26 cellular contexts compared by ENCODE assay signal in genomic region chr6:28005975-28006374, GRCh38. TPM values are rescaled to one million over a fixed set of nuclear protein-coding genes. Genes with fewer than 3 reads are reported as not detected.
"Had no signal": no experiment of that assay in that cellular context is flagged by ENCODE, and none has a peak within 500 bp of the region (broad histone marks: within the 10 kb centered on the region; RNA-seq: fewer than 3 reads in every experiment).

No MANE protein-coding gene starts in this region.

- H3K9me3 Mint-ChIP-seq: activated naive CD4-positive, alpha-beta T cell treated with anti-CD3 and anti-CD28 coated beads, Interleukin-2, amount 50 U/mL, for 24 hours; activated naive CD8-positive, alpha-beta T cell treated with anti-CD3 and anti-CD28 coated beads, Interleukin-2, amount 50 U/mL, for 24 hours; activated T-cell treated with anti-CD3 and anti-CD28 coated beads, Interleukin-2, amount 50 U/mL, for 24 hours; activated T-helper 1 cell treated with anti-CD3 and anti-CD28 coated beads, Interleukin-12 subunit alpha, Interleukin-12 subunit beta, Interleukin-2, Interleukin-4 antibody, amounts not matched to agents 30 ng/mL and 10 ng/mL and 1 ng/mL, durations not matched to agents 14 hours and 24 hours and 36 hours had no signal

- H3K27ac Mint-ChIP-seq: activated CD4-positive, alpha-beta T cell treated with anti-CD3 and anti-CD28 coated beads, Interleukin-2, amount 10 ng/mL, durations not matched to agents 24 days and 14 days; activated CD8-positive, alpha-beta memory T cell treated with anti-CD3 and anti-CD28 coated beads, Interleukin-2, amount 10 ng/mL, durations not matched to agents 7 days and 5 days; activated naive CD4-positive, alpha-beta T cell treated with anti-CD3 and anti-CD28 coated beads, Interleukin-2, amount 50 U/mL, for 24 hours; activated naive CD8-positive, alpha-beta T cell treated with anti-CD3 and anti-CD28 coated beads, Interleukin-2, amount 50 U/mL, for 24 hours; activated T-cell treated with anti-CD3 and anti-CD28 coated beads, Interleukin-2, amount 50 U/mL, for 24 hours; activated T-helper 1 cell treated with anti-CD3 and anti-CD28 coated beads, Interleukin-12 subunit alpha, Interleukin-12 subunit beta, Interleukin-2, Interleukin-4 antibody, amounts not matched to agents 30 ng/mL and 10 ng/mL and 1 ng/mL, durations not matched to agents 14 hours and 24 hours and 36 hours; T-helper 1 cell treated with Interleukin-12 subunit alpha and Interleukin-12 subunit beta and Interleukin-4 antibody, amounts not matched to agents 30 μg/mL and 1 μg/mL, for 36 hours had no signal

- H3K27me3 ChIP-seq: ascending aorta had no signal

- DNase-seq: activated CD4-positive, alpha-beta T cell treated with anti-CD3 and anti-CD28 coated beads, Interleukin-2, amount 10 ng/mL, durations not matched to agents 24 days and 14 days; activated CD4-positive, alpha-beta T cell treated with anti-CD3 and anti-CD28 coated beads, Interleukin-2, amount 50 U/mL, for 48 hours; activated CD4-positive, CD25-positive, alpha-beta regulatory T cell treated with anti-CD3 and anti-CD28 coated beads, Interleukin-2, amount 50 U/mL, for 72 hours; activated CD8-positive, alpha-beta memory T cell treated with anti-CD3 and anti-CD28 coated beads, Interleukin-2, amount 10 ng/mL, durations not matched to agents 7 days and 5 days; activated effector memory CD4-positive, alpha-beta T cell treated with Interleukin-2 at 50 U/mL for 16 hours; activated naive CD4-positive, alpha-beta T cell; activated naive CD8-positive, alpha-beta T cell treated with anti-CD3 and anti-CD28 coated beads, Interleukin-2, amount 50 U/mL, for 24 hours; activated T-cell treated with anti-CD3 and anti-CD28 coated beads, Interleukin-2, amount 50 U/mL, for 24 hours; amniotic stem cell; body of pancreas; Karpas-422; NCI-H1048; NCI-H146; NCI-H187 treated with DMSO at 0.1 percent for 48 hours; NCI-H2081 treated with DMSO at 0.1 percent for 48 hours; NCI-H446; NCI-H524; PC-9; SHP77 treated with DMSO at 0.1 percent for 48 hours had no signal

- H3K4me3 ChIP-seq: ascending aorta, body of pancreas, K562, PC-9 had no signal

- H3K36me3 ChIP-seq: ascending aorta had no signal

- H3K4me1 ChIP-seq: ascending aorta, body of pancreas had no signal

- H3K36me3 Mint-ChIP-seq: activated CD8-positive, alpha-beta memory T cell treated with anti-CD3 and anti-CD28 coated beads, Interleukin-2, amount 10 ng/mL, durations not matched to agents 7 days and 5 days; activated naive CD4-positive, alpha-beta T cell treated with anti-CD3 and anti-CD28 coated beads, Interleukin-2, amount 50 U/mL, for 24 hours had no signal

- H3K4me1 Mint-ChIP-seq: activated CD4-positive, alpha-beta T cell treated with anti-CD3 and anti-CD28 coated beads, Interleukin-2, amount 10 ng/mL, durations not matched to agents 24 days and 14 days; activated CD8-positive, alpha-beta memory T cell treated with anti-CD3 and anti-CD28 coated beads, Interleukin-2, amount 10 ng/mL, durations not matched to agents 7 days and 5 days; activated naive CD8-positive, alpha-beta T cell treated with anti-CD3 and anti-CD28 coated beads, Interleukin-2, amount 50 U/mL, for 24 hours had no signal

- H3K4me3 Mint-ChIP-seq: activated CD4-positive, alpha-beta T cell treated with anti-CD3 and anti-CD28 coated beads, Interleukin-2, amount 10 ng/mL, durations not matched to agents 24 days and 14 days; activated CD8-positive, alpha-beta memory T cell treated with anti-CD3 and anti-CD28 coated beads, Interleukin-2, amount 10 ng/mL, durations not matched to agents 7 days and 5 days; activated naive CD4-positive, alpha-beta T cell treated with anti-CD3 and anti-CD28 coated beads, Interleukin-2, amount 50 U/mL, for 24 hours; activated naive CD8-positive, alpha-beta T cell treated with anti-CD3 and anti-CD28 coated beads, Interleukin-2, amount 50 U/mL, for 24 hours; activated T-cell treated with anti-CD3 and anti-CD28 coated beads, Interleukin-2, amount 50 U/mL, for 24 hours; activated T-helper 1 cell treated with anti-CD3 and anti-CD28 coated beads, Interleukin-12 subunit alpha, Interleukin-12 subunit beta, Interleukin-2, Interleukin-4 antibody, amounts not matched to agents 30 ng/mL and 10 ng/mL and 1 ng/mL, durations not matched to agents 14 hours and 24 hours and 36 hours; T-helper 1 cell treated with Interleukin-12 subunit alpha and Interleukin-12 subunit beta and Interleukin-4 antibody, amounts not matched to agents 30 μg/mL and 1 μg/mL, for 36 hours had no signal

- ATAC-seq: activated CD8-positive, alpha-beta memory T cell treated with anti-CD3 and anti-CD28 coated beads, Interleukin-2, amount 10 ng/mL, durations not matched to agents 7 days and 5 days; activated naive CD8-positive, alpha-beta T cell treated with anti-CD3 and anti-CD28 coated beads, Interleukin-2, amount 50 U/mL, for 24 hours; body of pancreas; K562 had no signal

- H3K27ac ChIP-seq: ascending aorta, body of pancreas, PC-9 had no signal

- H3K9me3 ChIP-seq: ascending aorta, body of pancreas had no signal

RNA-seq across cellular contexts. Expression of gene OR2B6, which starts 48.9 kb away (rescaled TPM):
- total RNA-seq: activated CD4-positive, alpha-beta T cell treated with anti-CD3 and anti-CD28 coated beads, Interleukin-2, amount 10 ng/mL, durations not matched to agents 24 days and 14 days; activated T-helper 1 cell treated with anti-CD3 and anti-CD28 coated beads, Interleukin-12 subunit alpha, Interleukin-12 subunit beta, Interleukin-2, Interleukin-4 antibody, amounts not matched to agents 30 ng/mL and 10 ng/mL and 1 ng/mL, durations not matched to agents 14 hours and 24 hours and 36 hours; ascending aorta; body of pancreas; bronchial epithelial cell; SK-MEL-5 had no signal
